ENCODE assay signal across 1 cellular context in genomic region chr16:239948-240277, GRCh38.
TF ChIP-seq lines count a peak whose summit lies in the region.

No MANE protein-coding gene starts in this region.

TF ChIP-seq in GM12878, 131 proteins besides CTCF, POLR2A, EP300 and RAD21:
- TF ChIP-seq MYC (IDR thresholded peaks at IDR 0.05; ENCODE audit: insufficient read depth, insufficient read length, insufficient replicate concordance, low read length, severe bottlenecking) (no peak), MEF2B (IDR thresholded peaks at IDR 0.05; ENCODE audit: partially characterized antibody, poor library complexity, severe bottlenecking) (no peak), NKRF (conservative IDR thresholded peaks at IDR 0.05) (no peak), SP1 (IDR thresholded peaks at IDR 0.05; ENCODE audit: low read depth, low read length) (no peak), TBL1XR1 (IDR thresholded peaks at IDR 0.05; ENCODE audit: low read depth, low read length) (no peak), NRF1 (conservative IDR thresholded peaks at IDR 0.05; ENCODE audit: low read depth, low read length) (no peak), PML (IDR thresholded peaks at IDR 0.05; ENCODE audit: low read length) (no peak), FOXM1 (IDR thresholded peaks at IDR 0.05; ENCODE audit: low read depth, low read length) (no peak)
